ENCODE assay signal across 8 cellular contexts in the genomic region with DNA sequence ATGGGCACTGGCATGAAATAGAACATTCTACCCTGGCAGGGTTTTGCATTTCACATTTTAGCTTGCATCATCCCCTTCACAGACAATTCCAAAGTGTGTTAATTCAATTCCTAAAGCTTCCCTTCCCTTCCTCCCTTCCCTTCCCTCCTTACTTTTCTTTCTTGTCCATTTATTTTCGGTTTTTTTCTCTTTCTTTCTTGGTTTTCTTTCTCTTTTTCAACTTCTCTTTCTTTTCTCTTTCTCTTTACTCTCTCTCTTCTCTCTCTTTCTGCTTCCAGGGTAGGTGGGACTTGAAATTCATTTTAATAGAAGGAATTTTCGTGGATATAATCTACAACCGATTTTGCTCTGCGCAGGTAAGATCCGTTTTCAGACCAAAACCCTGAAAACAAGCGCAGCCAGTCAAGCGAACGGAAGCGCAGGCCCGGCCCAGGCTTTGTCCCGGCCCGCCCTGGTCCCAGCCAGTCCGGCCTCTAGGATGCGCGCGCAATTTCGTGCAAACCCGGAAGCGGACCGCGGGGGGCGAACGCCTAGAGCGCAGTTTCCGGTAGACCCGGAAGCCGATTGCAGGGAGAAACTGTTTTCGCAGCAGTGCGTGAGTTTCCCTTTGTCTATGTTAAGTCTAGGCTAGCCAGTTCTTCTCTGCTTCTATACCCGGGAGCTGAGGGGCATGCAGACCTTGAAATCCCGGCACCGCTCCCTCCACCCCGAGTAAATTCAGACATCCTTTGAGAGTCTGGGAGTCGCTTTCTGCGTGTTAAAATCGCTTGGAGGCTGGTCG. TPM values are rescaled to one million over a fixed set of nuclear protein-coding genes. Genes with fewer than 3 reads are reported as not detected.
DNase-seq lines count a peak whose midpoint lies in the region; TF ChIP-seq lines count a peak whose summit lies in the region.

A gene (plus strand): TSS at position 540 of the 781 bp plus-strand sequence. CDS start 4,165 bp downstream, outside the sequence.

- peak; percentile 64 for TF ChIP-seq POLR2A in GM18951 (IDR thresholded peaks at IDR 0.05; ENCODE audit: extremely low read depth, insufficient read depth, insufficient read length)
- TF ChIP-seq POLR2A in suprapubic skin (IDR thresholded peaks at IDR 0.05) = peak; percentile 21 to 62

- peaks cover 5 to 9% (median 7%) of the 10 kb centered on the region in 3 donors for H3K4me1 Mint-ChIP-seq in IgD-negative memory B cell
- peaks cover 13% of the 10 kb centered on the region for H3K4me1 Mint-ChIP-seq in activated naive CD8-positive, alpha-beta T cell treated with anti-CD3 and anti-CD28 coated beads for 36 hours
- H3K4me1 Mint-ChIP-seq in osteocyte (ENCODE audit: unreplicated experiment) = no peaks in the 10 kb centered on the region

- TF ChIP-seq EP300 in SK-N-SH (IDR thresholded peaks at IDR 0.05; ENCODE audit: borderline replicate concordance in 1 of 2, low read depth in 1 of 2, low read length in 1 of 2) (no peak), suprapubic skin (IDR thresholded peaks at IDR 0.05) (no peak)

- intact Hi-C loops in A673 (cut with micrococcal nuclease; ENCODE audit: unreplicated experiment) = no loop called here

- no peaks in the 10 kb centered on the region for H3K36me3 ChIP-seq in A673 (ENCODE audit: insufficient read depth, low read length, poor library complexity, severe bottlenecking)
- H3K36me3 ChIP-seq in SK-N-SH (replicated peaks in 1 of 2; ENCODE audit: control insufficient read depth in 1 of 2, insufficient read depth in 2 of 2, low read length in 1 of 2) = peaks cover 19 to 28% of the 10 kb centered on the region in 2 experiments
- H3K36me3 ChIP-seq in suprapubic skin = peaks cover 50% of the 10 kb centered on the region

- H3K4me3 ChIP-seq in A673 (ENCODE audit: low read depth, low read length, poor library complexity, severe bottlenecking) (peak within 1 kb of the TSS; percentile 40), SK-N-SH (ENCODE audit: low read depth in 2 of 2, low read length in 1 of 2) (peak within 1 kb of the TSS; percentile 69 to 74), suprapubic skin (peak within 1 kb of the TSS; percentile 74)

- H3K36me3 Mint-ChIP-seq in IgD-negative memory B cell (peaks cover 36% of the 10 kb centered on the region), osteocyte (ENCODE audit: unreplicated experiment) (no peaks in the 10 kb centered on the region)
- H3K36me3 Mint-ChIP-seq in activated naive CD8-positive, alpha-beta T cell treated with anti-CD3 and anti-CD28 coated beads for 36 hours = peaks cover 84% of the 10 kb centered on the region

- no peak for TF ChIP-seq CTCF in A673 (conservative IDR thresholded peaks at IDR 0.05; ENCODE audit: low read depth, low read length)
- TF ChIP-seq CTCF in SK-N-SH (IDR thresholded peaks at IDR 0.05) = no peak
- TF ChIP-seq CTCF in osteocyte (IDR thresholded peaks at IDR 0.05) = no peak
- no peak for TF ChIP-seq CTCF in suprapubic skin (IDR thresholded peaks at IDR 0.05)

- H3K4me3 Mint-ChIP-seq in IgD-negative memory B cell = peak within 1 kb of the TSS; percentile 87 to 99 (median 94)
- peak within 1 kb of the TSS; percentile 89 for H3K4me3 Mint-ChIP-seq in activated naive CD8-positive, alpha-beta T cell treated with anti-CD3 and anti-CD28 coated beads for 36 hours
- H3K4me3 Mint-ChIP-seq in osteocyte (ENCODE audit: unreplicated experiment) = peak within 1 kb of the TSS; percentile 22

- peak within 1 kb of the TSS; percentile 64 for H3K9ac ChIP-seq in SK-N-SH

- H3K9me3 Mint-ChIP-seq in IgD-negative memory B cell (peaks cover 19 to 27% (median 21%) of the 10 kb centered on the region in 3 donors), osteocyte (ENCODE audit: unreplicated experiment) (peaks cover 45% of the 10 kb centered on the region)
- H3K9me3 Mint-ChIP-seq in activated naive CD8-positive, alpha-beta T cell treated with anti-CD3 and anti-CD28 coated beads for 36 hours = peaks cover 56% of the 10 kb centered on the region

- peak within 1 kb of the TSS; percentile 92 for H2AFZ ChIP-seq in SK-N-SH (ENCODE audit: low read depth)

- DNase-seq in A673 (ENCODE audit: low spot score) (peak; percentile 83), SK-N-SH (peak; percentile 95), globus pallidus (ENCODE audit: low spot score) (peak; percentile 92), osteocyte (ENCODE audit: extremely low spot score, unreplicated experiment) (no peak), suprapubic skin (ENCODE audit: low spot score in 2 of 2) (peak; percentile 96 to 97)
- peak; percentile 95 for DNase-seq in activated naive CD8-positive, alpha-beta T cell treated with anti-CD3 and anti-CD28 coated beads for 36 hours

- H3K27ac ChIP-seq in A673 (ENCODE audit: low read depth, low read length, poor library complexity, severe bottlenecking) (no peak within 1 kb of the TSS), SK-N-SH (ENCODE audit: low read depth in 2 of 2, low read length in 1 of 2) (peak within 1 kb of the TSS; percentile 50 to 84), suprapubic skin (peak within 1 kb of the TSS; percentile 78)

- no peak for TF ChIP-seq RAD21 in SK-N-SH (IDR thresholded peaks at IDR 0.05; ENCODE audit: low read length)

- no peaks in the 10 kb centered on the region for H3K9me2 ChIP-seq in SK-N-SH

- in situ Hi-C loops in GM18951 (cut with MboI; ENCODE audit: low sequenced_read_pairs, unreplicated experiment) = no loop called here

- H4K20me1 ChIP-seq in SK-N-SH (ENCODE audit: insufficient read depth) = no peaks in the 10 kb centered on the region

- BruUV-seq in A673 (replicated peaks; lab: Mats Ljungman, UMichigan) = no TSS peak

- no peaks in the 10 kb centered on the region for H3K4me1 ChIP-seq in A673 (ENCODE audit: insufficient read depth, low read length, poor library complexity, severe bottlenecking)
- peaks cover 0 to 5% of the 10 kb centered on the region in 2 experiments; a peak in 1 of 4 replicates for H3K4me1 ChIP-seq in SK-N-SH (ENCODE audit: control insufficient read depth in 1 of 2, insufficient read depth in 2 of 2, low read depth in 1 of 2, low read length in 1 of 2)
- H3K4me1 ChIP-seq in suprapubic skin = peaks cover 19% of the 10 kb centered on the region

- no peaks in the 10 kb centered on the region for H3K27me3 ChIP-seq in A673 (replicated peaks; ENCODE audit: insufficient read depth, low read depth, low read length, poor library complexity)
- H3K27me3 ChIP-seq in SK-N-SH (ENCODE audit: insufficient read depth) = no peaks in the 10 kb centered on the region
- no peaks in the 10 kb centered on the region for H3K27me3 ChIP-seq in suprapubic skin

- CTCF ChIA-PET in A673 (lab: Charles Lee) (no interaction called here), SK-N-SH (lab: Yijun Ruan, JAX) (interaction anchor here (1.6 kb wide), 1 partner anchor 10 kb away, joined by 3 read pairs; no protein-coding TSS in a partner anchor)

- H3K27me3 Mint-ChIP-seq in IgD-negative memory B cell = no peaks in the 10 kb centered on the region
- H3K27me3 Mint-ChIP-seq in activated naive CD8-positive, alpha-beta T cell treated with anti-CD3 and anti-CD28 coated beads for 36 hours = no peaks in the 10 kb centered on the region
- no peaks in the 10 kb centered on the region for H3K27me3 Mint-ChIP-seq in osteocyte (ENCODE audit: unreplicated experiment)

- POLR2A ChIA-PET in A673 (lab: Charles Lee; ENCODE audit: low non-redundant PET) (no interaction called here), SK-N-SH (lab: Yijun Ruan, JAX) (interaction anchor here (0.8 to 1.7 kb wide), 3 partner anchors 10 to 28 kb away, joined by 3 to 4 read pairs (median 4); a partner anchor contains a TSS)

- 10% methylated on average over 26 of the region's 37 CpGs for WGBS in SK-N-SH (ENCODE audit: low lambda C conversion rate)
- WGBS in suprapubic skin = 2% methylated on average over 33 of the region's 37 CpGs

- H3K79me2 ChIP-seq in SK-N-SH (ENCODE audit: insufficient read depth) = no peaks in the 10 kb centered on the region

- H3K4me2 ChIP-seq in SK-N-SH = peak within 1 kb of the TSS; percentile 75

- H3K9me3 ChIP-seq in A673 (ENCODE audit: low read depth, low read length, poor library complexity, severe bottlenecking) (peaks cover 27% of the 10 kb centered on the region), SK-N-SH (0 out of 2 replicates have a peak, but pooled peaks cover 4% of the 10 kb centered on the region), suprapubic skin (peaks cover 9% of the 10 kb centered on the region)

- H3F3A ChIP-seq in SK-N-SH (replicated peaks; ENCODE audit: insufficient read depth) = no peaks in the 10 kb centered on the region

- H3K27ac Mint-ChIP-seq in IgD-negative memory B cell (peak within 1 kb of the TSS; percentile 71 to 93 (median 89)), osteocyte (ENCODE audit: unreplicated experiment) (no peak within 1 kb of the TSS)
- peak within 1 kb of the TSS; percentile 92 for H3K27ac Mint-ChIP-seq in activated naive CD8-positive, alpha-beta T cell treated with anti-CD3 and anti-CD28 coated beads for 36 hours

TF ChIP-seq in SK-N-SH, 30 proteins besides CTCF, POLR2A, EP300 and RAD21 (continues in another document):
- TF ChIP-seq, protein P1, sequence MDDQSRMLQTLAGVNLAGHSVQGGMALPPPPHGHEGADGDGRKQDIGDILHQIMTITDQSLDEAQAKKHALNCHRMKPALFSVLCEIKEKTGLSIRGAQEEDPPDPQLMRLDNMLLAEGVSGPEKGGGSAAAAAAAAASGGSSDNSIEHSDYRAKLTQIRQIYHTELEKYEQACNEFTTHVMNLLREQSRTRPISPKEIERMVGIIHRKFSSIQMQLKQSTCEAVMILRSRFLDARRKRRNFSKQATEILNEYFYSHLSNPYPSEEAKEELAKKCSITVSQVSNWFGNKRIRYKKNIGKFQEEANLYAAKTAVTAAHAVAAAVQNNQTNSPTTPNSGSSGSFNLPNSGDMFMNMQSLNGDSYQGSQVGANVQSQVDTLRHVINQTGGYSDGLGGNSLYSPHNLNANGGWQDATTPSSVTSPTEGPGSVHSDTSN (IDR thresholded peaks at IDR 0.05) = no peak
- TF ChIP-seq, protein P2, sequence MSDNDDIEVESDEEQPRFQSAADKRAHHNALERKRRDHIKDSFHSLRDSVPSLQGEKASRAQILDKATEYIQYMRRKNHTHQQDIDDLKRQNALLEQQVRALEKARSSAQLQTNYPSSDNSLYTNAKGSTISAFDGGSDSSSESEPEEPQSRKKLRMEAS (IDR thresholded peaks at IDR 0.05; ENCODE audit: low read depth) = peak; percentile 46

RNA-seq across cellular contexts. Expression of the gene that starts here (rescaled TPM):
- total RNA-seq in A673 (2021) (2.4 and 4.3 TPM in 2 replicates), osteocyte (1.5 and 1.8 TPM in 2 replicates), suprapubic skin (10 to 100 TPM in 3 of 4 donors, 1 to 10 TPM in 1; 8.0 to 41.9 (median 12.3) TPM)
- polyA plus RNA-seq in IgD-negative memory B cell (6.2 TPM), SK-N-SH (2012; rRNA removed) (14.0 and 26.5 TPM in 2 replicates)
- polyA plus RNA-seq in SK-N-SH (2012; cell fraction: cytosol; rRNA removed) = 14.0 and 15.2 TPM in 2 replicates
- polyA plus RNA-seq in SK-N-SH (2012; cell fraction: nucleus; rRNA removed) = 43.5 and 81.3 TPM in 2 replicates
- 10 to 100 TPM in 1 of 2 experiments, 1 to 10 TPM in 1; 9.4 to 11.2 TPM for total RNA-seq in activated naive CD8-positive, alpha-beta T cell treated with anti-CD3 and anti-CD28 coated beads for 36 hours

Comparison
In these comparisons a context has a peak if more than half of its experiments do, and no peak if none do; other contexts are left out.
1. H3K4me3 Mint-ChIP-seq: peak in every context shown above with its lines; median percentile 94 in IgD-negative memory B cell; 89 in activated naive CD8-positive, alpha-beta T cell treated with anti-CD3 and anti-CD28 coated beads for 36 hours; 22 in osteocyte.